In genomic region chr14:103663506-103663905, GRCh38 we compare ENCODE assay signal across 21 cellular contexts. TPM values are rescaled to one million over a fixed set of nuclear protein-coding genes. Genes with fewer than 3 reads are reported as not detected.
DNase-seq lines count a peak whose midpoint lies in the region; ATAC-seq and TF ChIP-seq lines count a peak whose summit lies in the region.
"Had no signal": no experiment of that assay in that cellular context is flagged by ENCODE, and none has a peak within 500 bp of the region (broad histone marks: within the 10 kb centered on the region; RNA-seq: fewer than 3 reads in every experiment).

No MANE protein-coding gene starts in this region.

- H3K4me1 Mint-ChIP-seq in Caco-2 (ENCODE audit: low read depth, unreplicated experiment) = peaks cover 6% of the 10 kb centered on the region
- H3K4me1 Mint-ChIP-seq: natural killer cell; stimulated activated memory B cell treated with anti-CD40 and anti-IgM and Interleukin-4, amounts not matched to agents 10 μg/mL and 1 μg/mL and 100 μg/mL, for 72 hours had no signal

- peak overlapping the region; percentile 43 to 71 for H3K27ac ChIP-seq in ascending aorta
- peak overlapping the region; percentile 49 for H3K27ac ChIP-seq in lower lobe of right lung
- peak overlapping the region in 7 of 8 donors; percentile 18 to 76 (median 54) for H3K27ac ChIP-seq in spleen
- no peak overlapping the region for H3K27ac ChIP-seq in PC-3 (ENCODE audit: low read length)
- H3K27ac ChIP-seq in psoas muscle = no peak overlapping the region
- H3K27ac ChIP-seq: KMS-11, prostate gland, vagina, VCaP had no signal

- no peak overlapping the region for H3K9ac ChIP-seq in PC-3 (ENCODE audit: low read length)
- H3K9ac ChIP-seq: KMS-11 had no signal

- H3F3A ChIP-seq in PC-3 (ENCODE audit: low read length, unreplicated experiment) = no peaks in the 10 kb centered on the region

- H3K4me2 ChIP-seq in PC-3 (ENCODE audit: low read length) = no peak overlapping the region
- H3K4me2 ChIP-seq: KMS-11 had no signal

- H3K4me3 Mint-ChIP-seq in Caco-2 (ENCODE audit: unreplicated experiment) = peak overlapping the region; percentile 14
- H3K4me3 Mint-ChIP-seq: activated naive CD8-positive, alpha-beta T cell treated with anti-CD3 and anti-CD28 coated beads for 36 hours; natural killer cell; stimulated activated memory B cell treated with anti-CD40 and anti-IgM and Interleukin-4, amounts not matched to agents 10 μg/mL and 1 μg/mL and 100 μg/mL, for 72 hours had no signal

- H3K79me2 ChIP-seq in PC-3 (ENCODE audit: low read length) = peaks cover 47% of the 10 kb centered on the region

- H3K4me1 ChIP-seq in Caco-2 (no peaks in the 10 kb centered on the region), ascending aorta (peaks cover 0 to 17% of the 10 kb centered on the region in 2 donors), lower lobe of right lung (peaks cover 8% of the 10 kb centered on the region), spleen (peaks cover 0 to 29% (median 10%) of the 10 kb centered on the region in 6 donors), PC-3 (ENCODE audit: insufficient read depth, low read length) (no peaks in the 10 kb centered on the region; the same call in 1 of the 2 replicates), psoas muscle (no peaks in the 10 kb centered on the region)
- H3K4me1 ChIP-seq: prostate gland, vagina had no signal

- H3K27me3 Mint-ChIP-seq in Caco-2 (ENCODE audit: insufficient read depth, unreplicated experiment) = no peaks in the 10 kb centered on the region
- H3K27me3 Mint-ChIP-seq: activated naive CD8-positive, alpha-beta T cell treated with anti-CD3 and anti-CD28 coated beads for 36 hours; stimulated activated memory B cell treated with anti-CD40 and anti-IgM and Interleukin-4, amounts not matched to agents 10 μg/mL and 1 μg/mL and 100 μg/mL, for 72 hours had no signal

- H3K9me3 ChIP-seq in Caco-2 (no peaks in the 10 kb centered on the region), ascending aorta (no peaks in the 10 kb centered on the region), lower lobe of right lung (no peaks in the 10 kb centered on the region), spleen (no peaks in the 10 kb centered on the region), PC-3 (ENCODE audit: low read length) (no peaks in the 10 kb centered on the region), psoas muscle (no peaks in the 10 kb centered on the region)
- H3K9me3 ChIP-seq: prostate gland, vagina had no signal

- H3K9me2 ChIP-seq in PC-3 (replicated peaks; ENCODE audit: low read length) = no peaks in the 10 kb centered on the region

- peaks cover 71% of the 10 kb centered on the region for H3K36me3 Mint-ChIP-seq in Caco-2 (ENCODE audit: insufficient read depth, unreplicated experiment)

- H3K27ac Mint-ChIP-seq in Caco-2 (ENCODE audit: unreplicated experiment) = peak overlapping the region; percentile 33
- H3K27ac Mint-ChIP-seq: activated naive CD8-positive, alpha-beta T cell treated with anti-CD3 and anti-CD28 coated beads for 36 hours; natural killer cell; stimulated activated memory B cell treated with anti-CD40 and anti-IgM and Interleukin-4, amounts not matched to agents 10 μg/mL and 1 μg/mL and 100 μg/mL, for 72 hours had no signal

- no peaks in the 10 kb centered on the region for H3K9me3 Mint-ChIP-seq in Caco-2 (ENCODE audit: unreplicated experiment)
- H3K9me3 Mint-ChIP-seq: activated naive CD8-positive, alpha-beta T cell treated with anti-CD3 and anti-CD28 coated beads for 36 hours; natural killer cell; stimulated activated memory B cell treated with anti-CD40 and anti-IgM and Interleukin-4, amounts not matched to agents 10 μg/mL and 1 μg/mL and 100 μg/mL, for 72 hours had no signal

- CTCF ChIA-PET in Caco-2 (lab: Charles Lee) (no interaction called here), PC-3 (lab: Charles Lee) (no interaction called here)

- H3K4me3 ChIP-seq in Caco-2 (ENCODE audit: low read depth, low read length) (no peak overlapping the region), ascending aorta (no peak overlapping the region), lower lobe of right lung (no peak overlapping the region), spleen (no peak overlapping the region), PC-3 (ENCODE audit: low read length) (no peak overlapping the region), psoas muscle (no peak overlapping the region)
- H3K4me3 ChIP-seq: prostate gland, vagina had no signal

- no peak for DNase-seq in Caco-2
- no peak for DNase-seq in ascending aorta (ENCODE audit: low spot score in 2 of 2)
- no peak for DNase-seq in lower lobe of right lung
- no peak for DNase-seq in spleen
- DNase-seq in PC-3 = no peak
- no peak for DNase-seq in psoas muscle
- DNase-seq in stimulated activated CD4-positive, alpha-beta T cell treated with anti-CD3 and anti-CD28 coated beads, Interleukin-1b, Interleukin-23, amount 100 ng/mL, for 48 hours = no peak
- DNase-seq: activated naive CD8-positive, alpha-beta T cell treated with anti-CD3 and anti-CD28 coated beads for 36 hours; DND-41; head of caudate nucleus; natural killer cell; NCI-H1048; NCI-H2029; NCI-H510A had no signal

- TF ChIP-seq POLR2A in spleen (IDR thresholded peaks at IDR 0.05) = no peak

- no peak for TF ChIP-seq CTCF in Caco-2 (IDR thresholded peaks at IDR 0.05; ENCODE audit: insufficient read depth in 1 of 2, low read depth in 1 of 2, low read length in 1 of 2, severe bottlenecking in 1 of 2, unreplicated experiment in 1 of 2)
- TF ChIP-seq CTCF in ascending aorta (IDR thresholded peaks at IDR 0.05) = no peak
- TF ChIP-seq CTCF in lower lobe of right lung (IDR thresholded peaks at IDR 0.05) = no peak
- no peak for TF ChIP-seq CTCF in spleen (IDR thresholded peaks at IDR 0.05 in 8 of 11, conservative IDR thresholded peaks at IDR 0.05 in 3 of 11)
- no peak for TF ChIP-seq CTCF in PC-3 (conservative IDR thresholded peaks at IDR 0.05; ENCODE audit: low read depth, low read length)
- no peak for TF ChIP-seq CTCF in psoas muscle (IDR thresholded peaks at IDR 0.05)

- POLR2A ChIA-PET in Caco-2 (lab: Charles Lee) (interaction anchor here (0.6 kb wide), 1 partner anchor 102 kb away, joined by 3 read pairs; no protein-coding TSS in a partner anchor), PC-3 (lab: Charles Lee; ENCODE audit: unreplicated experiment) (no interaction called here)

- intact Hi-C loops in Caco-2 (cut with micrococcal nuclease; ENCODE audit: unreplicated experiment) (loop anchor here (10.0 kb wide), 1 partner anchor 89 kb away; no protein-coding TSS in a partner anchor), ascending aorta (cut with DNase I) (no loop called here), lower lobe of right lung (cut with DNase I) (no loop called here), spleen (cut with DNase I; ENCODE audit: low total_unique reads) (no loop called here), PC-3 (cut with micrococcal nuclease) (no loop called here), psoas muscle (cut with DNase I) (no loop called here)

- 78 to 93% (median 86%) methylated on average over 13 of the region's 13 CpGs for WGBS in spleen, 5 donors
- 85 to 88% (median 87%) methylated on average over 13 of the region's 13 CpGs for WGBS in psoas muscle, 3 donors

- ATAC-seq in lower lobe of right lung (peak; percentile 19 to 42), PC-3 (no peak), psoas muscle (no peak), HG03457 (IDR thresholded peaks at IDR 0.05; ENCODE audit: unreplicated experiment) (no peak)
- ATAC-seq: natural killer cell; Right ventricle myocardium inferior; stimulated activated memory B cell treated with anti-CD40 and anti-IgM and Interleukin-4, amounts not matched to agents 10 μg/mL and 1 μg/mL and 100 μg/mL, for 72 hours had no signal

- BruUV-seq in Caco-2 (replicated peaks; lab: Mats Ljungman, UMichigan) (no TSS peak), PC-3 (replicated peaks; lab: Mats Ljungman, UMichigan) (no TSS peak)

- H2AFZ ChIP-seq in PC-3 (ENCODE audit: low read length) = no peak overlapping the region

- H3K27me3 ChIP-seq in Caco-2 (replicated peaks; ENCODE audit: control insufficient read depth, insufficient read depth, low read length) = no peaks in the 10 kb centered on the region
- H3K27me3 ChIP-seq in ascending aorta = no peaks in the 10 kb centered on the region
- no peaks in the 10 kb centered on the region for H3K27me3 ChIP-seq in lower lobe of right lung (ENCODE audit: low read depth)
- no peaks in the 10 kb centered on the region for H3K27me3 ChIP-seq in spleen (replicated peaks in 1 of 7)
- no peaks in the 10 kb centered on the region for H3K27me3 ChIP-seq in PC-3 (ENCODE audit: low read length)
- H3K27me3 ChIP-seq in psoas muscle (ENCODE audit: insufficient read depth in 3 of 3, low read length in 2 of 3) = no peaks in the 10 kb centered on the region
- H3K27me3 ChIP-seq: vagina had no signal

- H3K36me3 ChIP-seq in Caco-2 (ENCODE audit: control insufficient read depth, insufficient read depth, low read length) (peaks cover 2% of the 10 kb centered on the region), ascending aorta (peaks cover 71 to 92% of the 10 kb centered on the region in 2 donors), lower lobe of right lung (peaks cover 99% of the 10 kb centered on the region), spleen (peaks cover 6 to 100% (median 92%) of the 10 kb centered on the region in 6 donors), PC-3 (ENCODE audit: low read depth, low read length) (peaks cover 52% of the 10 kb centered on the region), psoas muscle (ENCODE audit: insufficient read depth in 1 of 2, low read depth in 1 of 2) (peaks cover 10 to 99% of the 10 kb centered on the region in 2 donors)
- H3K36me3 ChIP-seq: prostate gland had no signal

- peaks cover 17% of the 10 kb centered on the region for H4K20me1 ChIP-seq in PC-3 (ENCODE audit: low read length)

RNA-seq across cellular contexts. Expression of gene KLC1, which starts 34.5 kb away (rescaled TPM):
- total RNA-seq in Caco-2 (2022) (108 and 110 TPM in 2 replicates), ascending aorta (302 TPM), lower lobe of right lung (171 TPM), spleen (100 to 1,000 TPM; 164 to 333 (median 239) TPM), PC-3 (2014; rRNA removed) (306 and 466 TPM in 2 replicates), psoas muscle (100 to 1,000 TPM; 126 to 190 (median 148) TPM)
- polyA plus RNA-seq in spleen (100 to 1,000 TPM in 1 of 3 donors, 10 to 100 TPM in 2; 54.1 to 126 (median 75.9) TPM), psoas muscle (100 to 1,000 TPM in 2 of 3 donors, 10 to 100 TPM in 1; 86.4 to 256 (median 201) TPM)

RNA-seq across cellular contexts. Expression of gene XRCC3, which starts 51.7 kb away (rescaled TPM):
- total RNA-seq in Caco-2 (2022) (39.5 and 44.0 TPM in 2 replicates), ascending aorta (9.0 TPM), lower lobe of right lung (5.0 TPM), spleen (10 to 100 TPM in 6 of 7 donors, 1 to 10 TPM in 1; 9.5 to 20.4 (median 16.7) TPM), PC-3 (2014; rRNA removed) (61.3 and 80.3 TPM in 2 replicates), psoas muscle (1 to 10 TPM; 1.1 to 2.5 (median 1.4) TPM)
- polyA plus RNA-seq in spleen (10 to 100 TPM in 2 of 3 donors, 1 to 10 TPM in 1; 5.9 to 17.6 (median 11.8) TPM), psoas muscle (1 to 10 TPM in 2 of 3 donors, under 1 TPM in 1; 1.00 to 2.5 (median 1.8) TPM)

RNA-seq across cellular contexts. Expression of gene ZFYVE21, which starts 52.1 kb away (rescaled TPM):
- 61.6 and 66.2 TPM in 2 replicates for total RNA-seq in Caco-2 (2022)
- total RNA-seq in ascending aorta = 219 TPM
- 49.4 TPM for total RNA-seq in lower lobe of right lung
- 10 to 100 TPM; 31.8 to 71.1 (median 47.8) TPM for total RNA-seq in spleen
- polyA plus RNA-seq in spleen = 10 to 100 TPM; 21.8 to 51.8 (median 24.2) TPM
- 47.2 and 50.1 TPM in 2 replicates for total RNA-seq in PC-3 (2014; rRNA removed)
- 10 to 100 TPM; 14.3 to 27.1 (median 20.8) TPM for total RNA-seq in psoas muscle
- polyA plus RNA-seq in psoas muscle = 10 to 100 TPM; 14.0 to 21.7 (median 16.9) TPM

Comparison
In these comparisons a context has a peak if more than half of its experiments do, and no peak if none do; other contexts are left out.
1. H3K27ac ChIP-seq: peak in ascending aorta (2 of 2), lower lobe of right lung (single experiment) and spleen (7 of 8); none in PC-3 (single experiment) and psoas muscle (single experiment).
2. ATAC-seq: peak in lower lobe of right lung (2 of 2); none in PC-3 (single experiment), psoas muscle (0 of 4) and HG03457 (single experiment).